ENCODE assay signal across 32 cellular contexts in the genomic region with DNA sequence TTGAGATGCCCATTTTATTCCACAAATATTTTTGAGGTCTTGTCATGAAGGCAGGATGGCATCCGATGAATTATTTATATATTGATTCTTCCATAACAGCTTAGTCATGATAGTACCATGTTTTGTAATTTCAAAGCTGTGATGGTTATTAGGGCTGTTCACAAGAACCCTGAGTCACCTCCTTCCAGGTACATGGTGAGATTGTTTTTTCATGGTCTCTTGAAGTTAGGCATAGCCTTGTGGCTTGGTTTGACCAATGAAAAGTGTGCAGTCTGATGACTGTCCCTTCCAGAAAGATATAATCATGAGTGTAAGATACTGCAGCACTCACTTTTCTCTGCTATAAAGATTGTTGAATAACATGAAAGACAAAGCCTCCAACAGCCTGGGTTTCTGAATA.
"Had no signal": no experiment of that assay in that cellular context is flagged by ENCODE, and none has a peak within 500 bp of the region (broad histone marks: within the 10 kb centered on the region; RNA-seq: fewer than 3 reads in every experiment).

No MANE protein-coding gene starts in this region.

- H3K9ac ChIP-seq: neural progenitor cell, parathyroid adenoma had no signal

- H3K9me3 ChIP-seq: colonic mucosa, psoas muscle, right atrium auricular region, upper lobe of left lung, vagina had no signal

- H2AFZ ChIP-seq: neural progenitor cell, parathyroid adenoma had no signal

- DNase-seq: activated CD4-positive, alpha-beta memory T cell treated with anti-CD3 and anti-CD28 coated beads for 36 hours; activated CD4-positive, alpha-beta T cell treated with anti-CD3 and anti-CD28 coated beads, Interleukin-2, amount 10 ng/mL, durations not matched to agents 24 days and 14 days; activated CD8-positive, alpha-beta memory T cell treated with anti-CD3 and anti-CD28 coated beads, Interleukin-2, amount 50 U/mL, for 4 hours; activated gamma-delta T cell; activated naive CD4-positive, alpha-beta T cell treated with anti-CD3 and anti-CD28 coated beads, Interleukin-2, amount 10 ng/mL, durations not matched to agents 7 days and 5 days; activated naive CD8-positive, alpha-beta T cell treated with anti-CD3 and anti-CD28 coated beads, Interleukin-2, amount 10 ng/mL, durations not matched to agents 7 days and 5 days; activated T-cell treated with anti-CD3 and anti-CD28 coated beads, Interleukin-2, amount 50 U/mL, for 1 hour; amniotic stem cell; colonic mucosa; effector CD8-positive, alpha-beta T cell; erythroblast; hippocampal formation; kidney; mesenchymal stem cell; natural killer cell; occipital lobe; psoas muscle; stimulated activated CD4-positive, alpha-beta T cell treated with anti-CD3 and anti-CD28 coated beads, Interleukin-1b, Interleukin-23, amount 100 ng/mL, for 48 hours; stimulated activated CD4-positive, alpha-beta T cell treated with anti-CD3 and anti-CD28 coated beads, Interleukin-4, amount 100 ng/mL, for 4 hours; stimulated activated CD8-positive, alpha-beta memory T cell treated with anti-CD3 and anti-CD28 coated beads, Interleukin-4, amount 100 ng/mL, for 48 hours; stimulated activated naive CD8-positive, alpha-beta T cell treated with anti-CD3 and anti-CD28 coated beads, Interleukin-15, amount 100 ng/mL, for 72 hours; substantia nigra; T-helper 9 cell; upper lobe of left lung; WERI-Rb-1 had no signal

- H3K4me2 ChIP-seq: neural progenitor cell, smooth muscle cell had no signal

- H3K27me3 ChIP-seq: colonic mucosa, neural progenitor cell, right atrium auricular region, upper lobe of left lung, vagina had no signal

- H3K79me2 ChIP-seq: parathyroid adenoma had no signal

- ATAC-seq: activated CD4-positive, CD25-positive, alpha-beta regulatory T cell treated with anti-CD3 and anti-CD28 coated beads, Interleukin-2, amount 50 U/mL, for 24 hours; natural killer cell; psoas muscle; stimulated activated memory B cell treated with anti-CD40 and anti-IgM and Interleukin-4, amounts not matched to agents 10 μg/mL and 1 μg/mL and 100 μg/mL, for 72 hours; stimulated activated naive CD8-positive, alpha-beta T cell treated with anti-CD3 and anti-CD28 coated beads, Interleukin-15, amount 100 ng/mL, for 72 hours had no signal

- H3K36me3 ChIP-seq: colonic mucosa, neural progenitor cell, right atrium auricular region, upper lobe of left lung, vagina, WERI-Rb-1 had no signal

- H3K27ac ChIP-seq: colonic mucosa, neural progenitor cell, parathyroid adenoma, psoas muscle, right atrium auricular region, upper lobe of left lung, vagina, WERI-Rb-1 had no signal

- H3K4me3 ChIP-seq: colonic mucosa, neural progenitor cell, psoas muscle, right atrium auricular region, smooth muscle cell, upper lobe of left lung, vagina had no signal

- H3K4me1 ChIP-seq: colonic mucosa, neural progenitor cell, parathyroid adenoma, psoas muscle, right atrium auricular region, vagina had no signal
